Comparison of ENCODE assay signal across 15 cellular contexts in genomic region chr3:126957776-126958637, GRCh38.
"Had no signal": no experiment of that assay in that cellular context is flagged by ENCODE, and none has a peak within 500 bp of the region (broad histone marks: within the 10 kb centered on the region; RNA-seq: fewer than 3 reads in every experiment).

No MANE protein-coding gene starts in this region.

- H3K36me3 ChIP-seq: ascending aorta, cardiac muscle cell, colonic mucosa, heart left ventricle, pancreas had no signal

- H3K4me3 Mint-ChIP-seq: activated T-cell treated with anti-CD3 and anti-CD28 coated beads, Interleukin-2, amount 50 U/mL, for 4 hours had no signal

- H3K27me3 ChIP-seq: ascending aorta, cardiac muscle cell, colonic mucosa, foreskin keratinocyte, heart left ventricle, pancreas had no signal

- H3K9me3 ChIP-seq: ascending aorta, colonic mucosa, heart left ventricle, mucosa of descending colon, pancreas had no signal

- H3K27ac ChIP-seq: ascending aorta, cardiac muscle cell, colonic mucosa, foreskin keratinocyte, heart left ventricle, pancreas had no signal

- H3K4me2 ChIP-seq: smooth muscle cell had no signal

- H3K4me3 ChIP-seq: ascending aorta, cardiac muscle cell, colonic mucosa, heart left ventricle, lung, mucosa of descending colon, pancreas, smooth muscle cell had no signal

- H3K4me1 ChIP-seq: colonic mucosa had no signal

- H3K9me3 Mint-ChIP-seq: activated T-cell treated with anti-CD3 and anti-CD28 coated beads, Interleukin-2, amount 50 U/mL, for 4 hours had no signal

- DNase-seq: activated CD4-positive, alpha-beta T cell treated with anti-CD3 and anti-CD28 coated beads, Interleukin-2, amount 50 U/mL, for 1 hour; activated gamma-delta T cell treated with Interleukin-2 at 50 U/mL for 16 hours; activated T-cell treated with anti-CD3 and anti-CD28 coated beads, Interleukin-2, amount 50 U/mL, for 4 hours; colonic mucosa; stimulated activated CD4-positive, alpha-beta T cell treated with anti-CD3 and anti-CD28 coated beads, Interleukin-2, amount 100 ng/mL, for 24 hours; stimulated activated naive CD4-positive, alpha-beta T cell treated with Interleukin-2 at 50 U/mL for 16 hours had no signal

- ATAC-seq: activated T-cell treated with anti-CD3 and anti-CD28 coated beads, Interleukin-2, amount 50 U/mL, for 4 hours; heart left ventricle; mucosa of descending colon; pancreas; SK-N-SH treated with all-trans-retinoic acid at 6 μM for 48 hours had no signal
